8 cellular contexts compared by ENCODE assay signal in genomic region chr4:4142679-4143078, GRCh38.
DNase-seq lines count a peak whose midpoint lies in the region; ATAC-seq, FAIRE-seq and TF ChIP-seq lines count a peak whose summit lies in the region.
"Not testable (repeated sequence)": the region's sequence is repeated elsewhere in the genome, so short reads cannot be mapped to it uniquely, and the experiment has no call there.

No MANE protein-coding gene starts in this region.

- H3K27ac ChIP-seq in A549; H9 (ENCODE audit: insufficient read length, low read depth, low read length); neuronal stem cell (replicated peaks; ENCODE audit: low read length): not testable (repeated sequence)

- H3K4ac ChIP-seq in H9 (ENCODE audit: low read depth, low read length); neuronal stem cell (ENCODE audit: low read length): not testable (repeated sequence)

- not testable (repeated sequence) for H2AFZ ChIP-seq in H9 (ENCODE audit: low read length); neuronal stem cell (ENCODE audit: low read length)

- not testable (repeated sequence) for TF ChIP-seq CTCF in A549 (IDR thresholded peaks at IDR 0.05); H9 (conservative IDR thresholded peaks at IDR 0.05); endothelial cell (IDR thresholded peaks at IDR 0.05; ENCODE audit: unreplicated experiment)

- H3K4me3 ChIP-seq in A549: not testable (repeated sequence)
- H3K4me3 ChIP-seq in neuronal stem cell (ENCODE audit: low read length in 2 of 2): peak overlapping the region in 1 of 2 donors; percentile 81

- not testable (repeated sequence) for TF ChIP-seq POLR2A in A549 (IDR thresholded peaks at IDR 0.05; ENCODE audit: low read length)

- H3K56ac ChIP-seq in H9 (ENCODE audit: insufficient read length, low read depth, low read length): not testable (repeated sequence)

- not testable (repeated sequence) for H3K79me1 ChIP-seq in H9 (ENCODE audit: insufficient read depth, low read depth, low read length, poor library complexity, severe bottlenecking); neuronal stem cell (ENCODE audit: low read depth, low read length)

- not testable (repeated sequence) for H3K79me2 ChIP-seq in H9 (ENCODE audit: insufficient read depth, low read length)

- H3K4me1 ChIP-seq in A549; H9 (ENCODE audit: insufficient read depth, low read length); neuronal stem cell (ENCODE audit: control insufficient read depth in 2 of 2, insufficient read depth in 1 of 2, low read depth in 1 of 2, low read length in 2 of 2): not testable (repeated sequence)

- H2BK15ac ChIP-seq in H9 (ENCODE audit: low read depth, low read length); neuronal stem cell (ENCODE audit: low read length): not testable (repeated sequence)

- not testable (repeated sequence) for TF ChIP-seq RAD21 in A549 (conservative IDR thresholded peaks at IDR 0.05 in 1 of 2, IDR thresholded peaks at IDR 0.05 in 1 of 2)

- H3K36me3 Mint-ChIP-seq in H9 (ENCODE audit: insufficient read depth in 1 of 3, low read depth in 3 of 3); endothelial cell (ENCODE audit: low read depth, unreplicated experiment); stimulated activated memory B cell treated with anti-CD40 and anti-IgM and Interleukin-4, amounts not matched to agents 10 μg/mL and 1 μg/mL and 100 μg/mL, for 72 hours: not testable (repeated sequence)

- not testable (repeated sequence) for H3K36me3 ChIP-seq in neuronal stem cell (replicated peaks in 1 of 2; ENCODE audit: control insufficient read depth in 2 of 2, insufficient read depth in 2 of 2, low read length in 2 of 2)

- H4K91ac ChIP-seq in H9 (ENCODE audit: insufficient read length, low read depth, low read length); neuronal stem cell (ENCODE audit: low read depth, low read length, poor library complexity): not testable (repeated sequence)

- H3K4me3 Mint-ChIP-seq in H9: peak overlapping the region; percentile 42 to 74
- not testable (repeated sequence) for H3K4me3 Mint-ChIP-seq in endothelial cell (ENCODE audit: unreplicated experiment)
- peak overlapping the region; percentile 34 for H3K4me3 Mint-ChIP-seq in stimulated activated memory B cell treated with anti-CD40 and anti-IgM and Interleukin-4, amounts not matched to agents 10 μg/mL and 1 μg/mL and 100 μg/mL, for 72 hours

- POLR2A ChIA-PET in A549 (lab: Yijun Ruan, JAX): not testable (repeated sequence)

- not testable (repeated sequence) for H4K5ac ChIP-seq in H9 (ENCODE audit: insufficient read length, low read depth, low read length)

- not testable (repeated sequence) for H3K4me1 Mint-ChIP-seq in H9; endothelial cell (ENCODE audit: unreplicated experiment)
- H3K4me1 Mint-ChIP-seq in stimulated activated memory B cell treated with anti-CD40 and anti-IgM and Interleukin-4, amounts not matched to agents 10 μg/mL and 1 μg/mL and 100 μg/mL, for 72 hours: peaks cover 29% of the 10 kb centered on the region

- not testable (repeated sequence) for FAIRE-seq in A549 (lab: Jason Lieb, UNC)

- H3K27ac Mint-ChIP-seq in H9; endothelial cell (ENCODE audit: unreplicated experiment); stimulated activated memory B cell treated with anti-CD40 and anti-IgM and Interleukin-4, amounts not matched to agents 10 μg/mL and 1 μg/mL and 100 μg/mL, for 72 hours: not testable (repeated sequence)

- DNase-seq in A549 (ENCODE audit: low read depth in 1 of 2, low spot score in 1 of 2): not testable (repeated sequence)
- DNase-seq in H9 (peak; percentile 47), NCI-H748 (lab: John Stamatoyannopoulos, UW; ENCODE audit: unreplicated experiment) (peak; percentile 0), endothelial cell (ENCODE audit: low spot score) (peak; percentile 19), iPS-NIHi11 (ENCODE audit: low spot score) (peak; percentile 42), neuronal stem cell (ENCODE audit: low spot score) (peak; percentile 27)
- DNase-seq in activated T-cell treated with anti-CD3 and anti-CD28 coated beads, Interleukin-2, amount 50 U/mL, for 48 hours: peak; percentile 34 to 40

- H3K23ac ChIP-seq in H9 (ENCODE audit: insufficient read length, low read depth, low read length); neuronal stem cell (ENCODE audit: low read depth, low read length, poor library complexity): not testable (repeated sequence)

- not testable (repeated sequence) for H3K14ac ChIP-seq in H9 (ENCODE audit: insufficient read depth, low read length); neuronal stem cell (ENCODE audit: low read length)

- not testable (repeated sequence) for TF ChIP-seq EP300 in A549 (IDR thresholded peaks at IDR 0.05)

- not testable (repeated sequence) for H2BK20ac ChIP-seq in H9 (ENCODE audit: low read depth, low read length, poor library complexity, severe bottlenecking)

- not testable (repeated sequence) for H3K27me3 ChIP-seq in H9 (ENCODE audit: insufficient read depth, low read length); neuronal stem cell (ENCODE audit: control insufficient read depth in 3 of 3, insufficient read depth in 3 of 3, low read depth in 1 of 3, low read length in 3 of 3)

- H2BK5ac ChIP-seq in H9 (ENCODE audit: insufficient read length, low read length); neuronal stem cell (ENCODE audit: low read length): not testable (repeated sequence)

- H3K27me3 Mint-ChIP-seq in H9 (ENCODE audit: low read depth): peaks cover 31% of the 10 kb centered on the region
- not testable (repeated sequence) for H3K27me3 Mint-ChIP-seq in endothelial cell (ENCODE audit: unreplicated experiment)
- H3K27me3 Mint-ChIP-seq in stimulated activated memory B cell treated with anti-CD40 and anti-IgM and Interleukin-4, amounts not matched to agents 10 μg/mL and 1 μg/mL and 100 μg/mL, for 72 hours: peaks cover 66% of the 10 kb centered on the region

- peak overlapping the region; percentile 50 for H3K4me2 ChIP-seq in A549
- not testable (repeated sequence) for H3K4me2 ChIP-seq in H9 (ENCODE audit: insufficient read depth, insufficient read length, low read length)
- peak overlapping the region; percentile 83 for H3K4me2 ChIP-seq in neuronal stem cell (ENCODE audit: insufficient read depth, low read length, poor library complexity, severe bottlenecking)

- H3T11ph ChIP-seq in H9 (ENCODE audit: low read length): not testable (repeated sequence)

- not testable (repeated sequence) for H3K9me3 Mint-ChIP-seq in H9; endothelial cell (ENCODE audit: unreplicated experiment); stimulated activated memory B cell treated with anti-CD40 and anti-IgM and Interleukin-4, amounts not matched to agents 10 μg/mL and 1 μg/mL and 100 μg/mL, for 72 hours

- not testable (repeated sequence) for H3K23me2 ChIP-seq in H9 (ENCODE audit: insufficient read length, low read depth, low read length, poor library complexity, severe bottlenecking)

- not testable (repeated sequence) for H2BK120ac ChIP-seq in H9 (ENCODE audit: low read depth, low read length, poor library complexity, severe bottlenecking); neuronal stem cell (ENCODE audit: low read depth, low read length)

- ATAC-seq in A549; stimulated activated memory B cell treated with anti-CD40 and anti-IgM and Interleukin-4, amounts not matched to agents 10 μg/mL and 1 μg/mL and 100 μg/mL, for 72 hours: not testable (repeated sequence)

- not testable (repeated sequence) for H4K8ac ChIP-seq in H9 (replicated peaks; ENCODE audit: insufficient read length, low read depth, low read length); neuronal stem cell (ENCODE audit: low read depth, low read length)

- H2AK5ac ChIP-seq in H9 (ENCODE audit: insufficient read length, low read length); neuronal stem cell (ENCODE audit: low read depth, low read length): not testable (repeated sequence)

- WGBS in A549 (ENCODE audit: missing lambda C conversion rate): no CpG with 5 or more reads among the region's 25 CpGs
- no CpG with 5 or more reads among the region's 25 CpGs for WGBS in H9 (ENCODE audit: extremely low coverage, insufficient read length, low lambda C conversion rate)
- WGBS in neuronal stem cell (ENCODE audit: extremely low coverage in 2 of 2, insufficient read length in 2 of 2, insufficient replicate concordance in 1 of 2), 2 donors: no CpG with 5 or more reads among the region's 25 CpGs

- CTCF ChIA-PET in A549 (lab: Yijun Ruan, JAX): not testable (repeated sequence)

- H2BK12ac ChIP-seq in H9 (ENCODE audit: insufficient read length, low read depth, low read length); neuronal stem cell (ENCODE audit: low read length): not testable (repeated sequence)

- H3K18ac ChIP-seq in H9 (ENCODE audit: insufficient read length, low read depth, low read length); neuronal stem cell (ENCODE audit: low read length): not testable (repeated sequence)

- not testable (repeated sequence) for H4K20me1 ChIP-seq in H9 (ENCODE audit: control insufficient read depth, insufficient read depth, insufficient read length)

- H3K9me3 ChIP-seq in A549; H9 (ENCODE audit: control insufficient read depth, low read depth, low read length); neuronal stem cell (replicated peaks in 1 of 2; ENCODE audit: control insufficient read depth in 2 of 2, insufficient read depth in 1 of 2, low read depth in 1 of 2, low read length in 2 of 2): not testable (repeated sequence)

- H3K9ac ChIP-seq in H9 (ENCODE audit: extremely low read depth, insufficient read length, low read length); neuronal stem cell (ENCODE audit: low read depth, low read length, poor library complexity): not testable (repeated sequence)
